In the genomic region with DNA sequence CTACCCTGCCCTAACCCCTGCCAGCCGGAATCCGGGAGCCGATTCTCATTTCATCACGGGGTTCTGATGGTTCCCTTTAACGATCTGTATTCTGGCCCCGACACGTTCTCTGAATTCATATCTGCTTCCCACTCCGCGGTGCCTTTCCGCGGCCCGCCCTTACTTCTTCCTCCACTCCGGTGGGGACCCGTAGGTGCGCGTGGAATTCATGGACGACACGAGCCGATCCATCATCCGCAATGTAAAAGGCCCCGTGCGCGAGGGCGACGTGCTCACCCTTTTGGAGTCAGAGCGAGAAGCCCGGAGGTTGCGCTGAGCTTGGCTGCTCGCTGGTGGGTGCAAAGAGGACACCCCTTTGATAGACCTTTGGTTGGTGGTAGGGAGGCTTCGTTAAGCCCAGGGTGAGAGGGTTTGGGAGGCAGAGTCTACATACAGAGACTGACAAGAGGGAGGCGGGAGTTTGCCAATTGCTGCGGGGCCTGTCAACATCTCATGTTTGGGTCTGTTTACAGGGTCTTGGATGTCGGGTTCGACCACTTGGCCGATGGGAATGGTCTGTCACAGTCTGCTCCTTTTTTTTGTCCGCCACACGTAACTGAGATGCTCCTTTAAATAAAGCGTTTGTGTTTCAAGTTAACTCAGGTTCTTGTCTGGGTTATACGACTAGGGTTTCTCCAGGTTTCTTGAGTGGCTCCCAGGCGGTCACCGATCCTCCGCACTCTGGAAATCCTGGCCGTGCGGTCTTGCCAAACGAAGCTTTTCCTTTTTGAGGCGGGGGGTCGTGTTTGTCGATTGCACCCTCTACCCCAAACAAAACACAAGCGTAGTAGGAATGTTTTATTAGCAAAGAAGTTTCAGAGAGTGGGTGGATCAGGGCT, we compare ENCODE assay signal across 8 cellular contexts. TPM values are rescaled to one million over a fixed set of nuclear protein-coding genes. Genes with fewer than 3 reads are reported as not detected.
DNase-seq lines count a peak whose midpoint lies in the region; ATAC-seq and TF ChIP-seq lines count a peak whose summit lies in the region.

No MANE protein-coding gene starts in this region.

- TSS peak; percentile 98 for BruUV-seq in Panc1 (replicated peaks; lab: Mats Ljungman, UMichigan)

- H3K9me3 ChIP-seq in Panc1 (ENCODE audit: control insufficient read depth, insufficient read depth, low read depth, low read length): no peaks in the 10 kb centered on the region

- in situ Hi-C loops in Panc1 (cut with HindIII; ENCODE audit: low pct_unique_long_range_greater_than_20kb, low sequenced_read_pairs): no loop called here

- H3K36me3 ChIP-seq in Panc1 (ENCODE audit: control insufficient read depth, insufficient read depth, low read length): peaks cover 8% of the 10 kb centered on the region

- TF ChIP-seq CTCF in GM12864 (IDR thresholded peaks at IDR 0.05; ENCODE audit: low read depth, low read length, missing control alignments) (no peak), Panc1 (IDR thresholded peaks at IDR 0.05) (no peak), nephron progenitor cell (IDR thresholded peaks at IDR 0.05) (no peak)

- ATAC-seq in Panc1: no peak

- CTCF ChIA-PET in Panc1 (lab: Charles Lee): interaction anchor here (0.6 kb wide), 1 partner anchor 19 kb away, joined by 8 read pairs; no protein-coding TSS in a partner anchor

- intact Hi-C loops in Panc1 (cut with micrococcal nuclease; ENCODE audit: unreplicated experiment): no loop called here

- H3K27me3 Mint-ChIP-seq in nephron progenitor cell (ENCODE audit: low read depth, poor library complexity): peaks cover 10% of the 10 kb centered on the region

- H3K4me3 ChIP-seq in GM12864 (ENCODE audit: low read depth, low read length) (peak overlapping the region; percentile 100), Panc1 (ENCODE audit: low read depth in 2 of 2, low read length in 2 of 2) (peak overlapping the region; percentile 92 to 98)

- DNase-seq in GM12864 (ENCODE audit: low read depth) (no peak), Panc1 (ENCODE audit: low read depth, low spot score) (no peak), epithelial cell of prostate (ENCODE audit: low read depth, low spot score) (no peak), nephron progenitor cell (no peak), NCI-H748 (lab: John Stamatoyannopoulos, UW; ENCODE audit: unreplicated experiment) (no peak), cerebellar nuclear complex (lab: John Stamatoyannopoulos, UW) (no peak), NCI-H510A (lab: John Stamatoyannopoulos, UW) (no peak), NCI-H2196 treated with DMSO at 0.1 percent for 48 hours (lab: John Stamatoyannopoulos, UW; ENCODE audit: unreplicated experiment) (no peak)

- POLR2A ChIA-PET in Panc1 (lab: Charles Lee): no interaction called here

- peaks cover 14% of the 10 kb centered on the region for H3K4me1 ChIP-seq in Panc1 (ENCODE audit: control insufficient read depth, insufficient read depth, low read length)

- H3K27ac ChIP-seq in Panc1 (ENCODE audit: low read length) (peak overlapping the region; percentile 91), epithelial cell of prostate (peak overlapping the region; percentile 62)

- no peaks in the 10 kb centered on the region for H3K27me3 ChIP-seq in Panc1 (ENCODE audit: control insufficient read depth, insufficient read depth, low read length)

- peak overlapping the region; percentile 100 for H3K4me3 Mint-ChIP-seq in nephron progenitor cell

- peaks cover 5% of the 10 kb centered on the region for H3K36me3 Mint-ChIP-seq in nephron progenitor cell (ENCODE audit: low read depth)

- H3K4me1 Mint-ChIP-seq in nephron progenitor cell: peaks cover 38% of the 10 kb centered on the region

- peaks cover 4% of the 10 kb centered on the region for H3K9me3 Mint-ChIP-seq in nephron progenitor cell

- peak overlapping the region; percentile 98 for H3K27ac Mint-ChIP-seq in nephron progenitor cell

RNA-seq across cellular contexts. Expression of gene RPS28, which starts 0.7 kb away (rescaled TPM):
- total RNA-seq in Panc1 (2021; ENCODE audit: unreplicated experiment): 1,096 TPM
- 1,277 TPM for polyA plus RNA-seq in Panc1 (2012; ENCODE audit: insufficient read length)

RNA-seq across cellular contexts. Expression of gene NDUFA7, which starts 0.8 kb away (rescaled TPM):
- total RNA-seq in Panc1 (2021; ENCODE audit: unreplicated experiment): 36.8 TPM
- polyA plus RNA-seq in Panc1 (2012; ENCODE audit: insufficient read length): 38.3 TPM

RNA-seq across cellular contexts. Expression of gene CD320, which starts 13.8 kb away (rescaled TPM):
- 120 TPM for total RNA-seq in Panc1 (2021; ENCODE audit: unreplicated experiment)
- polyA plus RNA-seq in Panc1 (2012; ENCODE audit: insufficient read length): 142 TPM

RNA-seq across cellular contexts. Expression of gene KANK3, which starts 21.1 kb away (rescaled TPM):
- 1.2 TPM for total RNA-seq in Panc1 (2021; ENCODE audit: unreplicated experiment)
- polyA plus RNA-seq in Panc1 (2012; ENCODE audit: insufficient read length): 1.5 TPM

RNA-seq across cellular contexts. Expression of gene ANGPTL4, which starts 42.0 kb away (rescaled TPM):
- 46.6 TPM for total RNA-seq in Panc1 (2021; ENCODE audit: unreplicated experiment)
- polyA plus RNA-seq in Panc1 (2012; ENCODE audit: insufficient read length): 208 TPM
